17 cellular contexts compared by ENCODE assay signal in genomic region chr18:66046025-66046602, GRCh38.
A peak's percentile ranks its signal among the peaks of the same experiment; 100 is the strongest.
DNase-seq lines count a peak whose midpoint lies in the region; ATAC-seq, FAIRE-seq and TF ChIP-seq lines count a peak whose summit lies in the region.
"Had no signal": no experiment of that assay in that cellular context is flagged by ENCODE, and none has a peak within 500 bp of the region (broad histone marks: within the 10 kb centered on the region; RNA-seq: fewer than 3 reads in every experiment).

No MANE protein-coding gene starts in this region.

- no peak for FAIRE-seq in small intestine (lab: Jason Lieb, UNC)
- FAIRE-seq: HTR-8/SVneo, keratinocyte had no signal

- peaks cover 15% of the 10 kb centered on the region for H3K9me3 Mint-ChIP-seq in T-helper 2 cell treated with Interferon-gamma antibody and Interleukin-4, amounts not matched to agents 5 μg/mL and 100 μg/mL, for 36 hours

- H3K9me3 ChIP-seq in PC-9 (ENCODE audit: insufficient read depth, low read depth) (no peaks in the 10 kb centered on the region), small intestine (ENCODE audit: control insufficient read depth, low read depth) (no peaks in the 10 kb centered on the region)
- H3K9me3 ChIP-seq: sigmoid colon, SK-N-SH had no signal

- no peaks in the 10 kb centered on the region for H3K4me1 Mint-ChIP-seq in T-helper 2 cell treated with Interferon-gamma antibody and Interleukin-4, amounts not matched to agents 5 μg/mL and 100 μg/mL, for 36 hours (ENCODE audit: low read depth)

- H3K4me3 ChIP-seq in PC-9 (no peak overlapping the region), small intestine (ENCODE audit: low read depth in 1 of 2, low read length in 2 of 2) (no peak overlapping the region)
- H3K4me3 ChIP-seq: sigmoid colon had no signal

- CTCF ChIA-PET in PC-9 (lab: Charles Lee), result no interaction called here

- H3K36me3 Mint-ChIP-seq in T-helper 2 cell treated with Interferon-gamma antibody and Interleukin-4, amounts not matched to agents 5 μg/mL and 100 μg/mL, for 36 hours (ENCODE audit: low read depth), result no peaks in the 10 kb centered on the region

- ATAC-seq in GM19438 (IDR thresholded peaks at IDR 0.05; ENCODE audit: low read depth, unreplicated experiment) (peak; percentile 88), HG02973 (IDR thresholded peaks at IDR 0.05; ENCODE audit: unreplicated experiment) (peak; percentile 67)

- H3K4me2 ChIP-seq in PC-9, result no peak overlapping the region
- H3K4me2 ChIP-seq: SK-N-SH had no signal

- no peak overlapping the region for H3K4me3 Mint-ChIP-seq in T-helper 2 cell treated with Interferon-gamma antibody and Interleukin-4, amounts not matched to agents 5 μg/mL and 100 μg/mL, for 36 hours
- H3K4me3 Mint-ChIP-seq: CD4-positive, alpha-beta T cell had no signal

- no peaks in the 10 kb centered on the region for H3K36me3 ChIP-seq in PC-9 (ENCODE audit: low read depth)
- no peaks in the 10 kb centered on the region for H3K36me3 ChIP-seq in small intestine (ENCODE audit: control insufficient read depth in 2 of 2, insufficient read depth in 2 of 2, low read length in 2 of 2)
- H3K36me3 ChIP-seq: sigmoid colon had no signal

- no peaks in the 10 kb centered on the region for H3K9me2 ChIP-seq in PC-9 (ENCODE audit: insufficient read depth)
- H3K9me2 ChIP-seq: SK-N-SH had no signal

- TF ChIP-seq CTCF in PC-9 (conservative IDR thresholded peaks at IDR 0.05), result no peak

- H3K27me3 ChIP-seq in PC-9 (ENCODE audit: insufficient read depth, low read depth), result no peaks in the 10 kb centered on the region
- H3K27me3 ChIP-seq in small intestine (ENCODE audit: control insufficient read depth in 2 of 2, insufficient read depth in 2 of 2, low read length in 2 of 2), result no peaks in the 10 kb centered on the region
- H3K27me3 ChIP-seq: sigmoid colon had no signal

- no peaks in the 10 kb centered on the region for H3K79me2 ChIP-seq in PC-9 (ENCODE audit: low read depth)

- H2AFZ ChIP-seq in PC-9, result peak overlapping the region; percentile 44; the same call in 1 of the 2 replicates

- 14 to 37% (median 21%) methylated on average over 2 of the region's 2 CpGs for WGBS in small intestine, 3 donors

- no peaks in the 10 kb centered on the region for H3K27me3 Mint-ChIP-seq in T-helper 2 cell treated with Interferon-gamma antibody and Interleukin-4, amounts not matched to agents 5 μg/mL and 100 μg/mL, for 36 hours (ENCODE audit: low read depth)
- H3K27me3 Mint-ChIP-seq: CD4-positive, alpha-beta T cell had no signal

- POLR2A ChIA-PET in PC-9 (lab: Charles Lee; ENCODE audit: unreplicated experiment), result no interaction called here

- DNase-seq in PC-9 (no peak), small intestine (peak; percentile 41), NCI-H1048 (lab: John Stamatoyannopoulos, UW) (no peak), SHP77 (lab: John Stamatoyannopoulos, UW) (no peak)
- no peak for DNase-seq in T-helper 2 cell treated with Interferon-gamma antibody and Interleukin-4, amounts not matched to agents 5 μg/mL and 100 μg/mL, for 36 hours (ENCODE audit: low spot score)
- DNase-seq: activated T-cell treated with anti-CD3 and anti-CD28 coated beads for 4 hours; amniotic stem cell; CD4-positive, alpha-beta T cell; NCI-H1105 treated with DMSO at 0.1 percent for 48 hours; NCI-H526; sigmoid colon; SK-N-SH; substantia nigra had no signal

- no TSS peak for BruUV-seq in PC-9 (replicated peaks; lab: Mats Ljungman, UMichigan)

- no peaks in the 10 kb centered on the region for H4K20me1 ChIP-seq in PC-9 (ENCODE audit: insufficient read depth)

- H3K27ac Mint-ChIP-seq in T-helper 2 cell treated with Interferon-gamma antibody and Interleukin-4, amounts not matched to agents 5 μg/mL and 100 μg/mL, for 36 hours, result no peak overlapping the region
- H3K27ac Mint-ChIP-seq: CD4-positive, alpha-beta T cell had no signal

- intact Hi-C loops in PC-9 (cut with micrococcal nuclease; ENCODE audit: unreplicated experiment), result no loop called here

- H3K4me1 ChIP-seq in PC-9 (replicated peaks; ENCODE audit: insufficient read depth) (no peaks in the 10 kb centered on the region), small intestine (ENCODE audit: control insufficient read depth in 2 of 2, insufficient read depth in 1 of 2, low read depth in 1 of 2, low read length in 1 of 2) (no peaks in the 10 kb centered on the region)
- H3K4me1 ChIP-seq: sigmoid colon had no signal

- H3F3A ChIP-seq in PC-9 (ENCODE audit: insufficient read depth, low read depth), result no peaks in the 10 kb centered on the region

- H3K27ac ChIP-seq in PC-9 (no peak overlapping the region), small intestine (ENCODE audit: low read depth in 1 of 2, low read length in 1 of 2) (no peak overlapping the region)
- H3K27ac ChIP-seq: sigmoid colon had no signal
